In the genomic region with DNA sequence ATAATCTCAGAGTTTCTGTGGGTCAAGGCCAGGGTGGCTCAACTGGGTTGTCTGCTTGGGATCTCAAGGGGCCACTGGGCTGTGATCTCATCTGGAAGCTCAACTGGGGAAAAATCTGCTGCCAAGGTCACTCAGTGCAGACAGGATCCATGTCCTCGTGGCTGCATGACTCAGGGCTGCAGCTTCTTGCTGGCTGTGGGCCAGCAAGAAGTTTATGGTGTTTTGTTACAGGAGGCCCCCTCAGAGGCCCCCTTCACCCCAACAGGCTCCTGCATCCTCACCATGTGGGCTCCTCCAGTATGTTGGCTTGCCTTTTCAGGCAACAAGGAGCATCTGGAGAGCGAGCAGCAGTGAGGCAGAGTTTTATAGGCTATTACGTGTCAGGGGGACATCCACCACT, we compare ENCODE assay signal across 25 cellular contexts. TPM values are rescaled to one million over a fixed set of nuclear protein-coding genes. Genes with fewer than 3 reads are reported as not detected.
"Had no signal": no experiment of that assay in that cellular context is flagged by ENCODE, and none has a peak within 500 bp of the region (broad histone marks: within the 10 kb centered on the region; RNA-seq: fewer than 3 reads in every experiment).

No MANE protein-coding gene starts in this region.

- FAIRE-seq: endothelial cell of umbilical vein, kidney, small intestine had no signal

- H3K27me3 ChIP-seq: heart left ventricle, transverse colon had no signal

- H3K4me3 ChIP-seq: coronary artery, heart left ventricle, left ventricle myocardium inferior, lower lobe of right lung, stomach, thoracic aorta, transverse colon had no signal

- H3K9me3 ChIP-seq: lower lobe of right lung, thoracic aorta had no signal

- H3K36me3 ChIP-seq: heart left ventricle, left ventricle myocardium inferior, lower lobe of right lung, stomach, thoracic aorta, transverse colon had no signal

- DNase-seq: effector CD4-positive, alpha-beta T cell; endodermal cell; erythroblast; foreskin melanocyte; heart left ventricle; hypothalamus; kidney; left cardiac atrium; left ventricle myocardium inferior; lower lobe of right lung; naive thymus-derived CD4-positive, alpha-beta T cell; nephron progenitor cell; posterior cingulate gyrus; small intestine; stimulated activated CD4-positive, alpha-beta T cell treated with anti-CD3 and anti-CD28 coated beads, Interleukin-12 subunit alpha, Interleukin-12 subunit beta, amount 100 ng/mL, for 4 hours; stimulated activated naive CD4-positive, alpha-beta T cell; stomach; substantia nigra; transverse colon had no signal

- ATAC-seq: left cardiac atrium; lower lobe of right lung; naive thymus-derived CD4-positive, alpha-beta T cell; sciatic nerve had no signal

- H3K27ac ChIP-seq: coronary artery, heart left ventricle, left ventricle myocardium inferior, lower lobe of right lung, stomach, thoracic aorta, transverse colon had no signal

- H3K4me1 ChIP-seq: lower lobe of right lung, stomach had no signal

RNA-seq across cellular contexts. Expression of gene OCA2, which starts 14.6 kb away (rescaled TPM):
- total RNA-seq: dermis microvascular lymphatic vessel endothelial cell; endothelial cell of umbilical vein; left ventricle myocardium inferior; naive thymus-derived CD4-positive, alpha-beta T cell; pulmonary artery endothelial cell had no signal
- polyA plus RNA-seq: endothelial cell of umbilical vein; naive thymus-derived CD4-positive, alpha-beta T cell had no signal
